Comparison of ENCODE assay signal across 8 cellular contexts in the genomic region with DNA sequence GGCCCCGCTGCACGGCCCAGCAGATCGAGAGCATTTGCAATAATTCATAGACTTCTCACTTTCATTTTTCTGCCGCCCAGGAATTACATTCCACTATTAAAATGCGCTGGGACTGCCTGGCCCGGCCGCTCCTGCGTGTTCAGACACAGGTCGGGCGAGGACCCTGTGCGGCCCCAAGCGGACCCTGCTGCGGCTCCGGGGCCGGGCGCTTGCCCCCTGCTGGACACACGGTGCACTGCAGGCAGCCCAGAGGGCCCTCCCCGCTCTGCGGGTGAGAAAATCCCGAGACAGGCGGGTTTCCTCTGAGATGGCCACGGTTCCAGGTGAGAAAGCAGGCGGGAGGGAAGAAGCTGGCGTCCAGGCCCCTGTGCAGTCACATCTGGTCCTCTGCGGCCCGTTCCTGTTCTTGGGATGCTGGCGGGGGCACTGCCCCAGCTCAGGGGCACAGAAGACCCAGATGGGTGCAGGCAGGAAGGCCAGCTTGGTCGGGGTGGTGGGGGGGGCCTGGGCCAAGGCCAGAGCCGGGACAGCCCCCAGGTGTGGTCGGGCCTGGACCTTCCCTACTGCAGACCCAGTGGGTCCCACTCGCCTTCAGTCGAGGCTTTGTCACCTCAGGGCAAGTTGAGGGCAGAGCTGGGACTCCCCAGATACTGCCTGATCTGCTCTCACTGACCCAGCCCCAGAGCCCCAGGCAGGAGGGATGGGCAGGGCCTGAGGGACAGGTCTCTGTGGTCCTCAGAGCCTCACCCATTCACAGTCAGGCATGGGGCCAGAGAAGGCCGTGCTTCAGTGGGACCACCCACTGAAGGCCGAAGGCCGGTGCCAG.
A peak's percentile ranks its signal among the peaks of the same experiment; 100 is the strongest.
DNase-seq lines count a peak whose midpoint lies in the region; ATAC-seq and TF ChIP-seq lines count a peak whose summit lies in the region.
"Not testable (repeated sequence)": the region's sequence is repeated elsewhere in the genome, so short reads cannot be mapped to it uniquely, and the experiment has no call there.

No MANE protein-coding gene starts in this region.

- H3K27me3 ChIP-seq in IMR-90 (ENCODE audit: control insufficient read depth, insufficient read depth, low read length): peaks cover 15% of the 10 kb centered on the region; the same call in 1 of the 2 replicates
- H3K27me3 ChIP-seq in lung (ENCODE audit: control insufficient read depth, insufficient read depth); vagina: not testable (repeated sequence)

- H3K4me1 ChIP-seq in IMR-90 (ENCODE audit: control insufficient read depth, insufficient read depth, low read length); lung (ENCODE audit: control insufficient read depth in 2 of 2, insufficient read depth in 2 of 2, low read length in 2 of 2): not testable (repeated sequence)
- H3K4me1 ChIP-seq in vagina: peaks cover 17% of the 10 kb centered on the region

- H4K5ac ChIP-seq in IMR-90 (ENCODE audit: low read depth, low read length): not testable (repeated sequence)

- not testable (repeated sequence) for H3K14ac ChIP-seq in IMR-90 (replicated peaks; ENCODE audit: low read depth, low read length)

- H3K9me3 Mint-ChIP-seq in T-helper 2 cell treated with Interferon-gamma antibody and Interleukin-4, amounts not matched to agents 5 μg/mL and 100 μg/mL, for 36 hours: not testable (repeated sequence)

- not testable (repeated sequence) for H4K8ac ChIP-seq in IMR-90 (ENCODE audit: low read depth in 2 of 2, low read length in 2 of 2)

- H4K20me1 ChIP-seq in IMR-90 (ENCODE audit: insufficient read depth, low read length): not testable (repeated sequence)

- not testable (repeated sequence) for H3K36me3 ChIP-seq in IMR-90 (ENCODE audit: control insufficient read depth, insufficient read depth, low read length); lung (ENCODE audit: control insufficient read depth in 2 of 2, insufficient read depth in 2 of 2, low read length in 2 of 2); vagina

- TF ChIP-seq CTCF in GM12864 (IDR thresholded peaks at IDR 0.05; ENCODE audit: low read depth, low read length, missing control alignments) (peak; percentile 74), IMR-90 (conservative IDR thresholded peaks at IDR 0.05; ENCODE audit: low read depth, low read length) (peak; percentile 61), epithelial cell of esophagus (IDR thresholded peaks at IDR 0.05; ENCODE audit: insufficient read depth, low read depth, low read length, missing control alignments) (peak; percentile 63), lung (IDR thresholded peaks at IDR 0.05; ENCODE audit: control extremely low read depth, extremely low read depth) (peak; percentile 41), vagina (IDR thresholded peaks at IDR 0.05) (peak; percentile 80 to 93 (median 89))

- not testable (repeated sequence) for H2BK5ac ChIP-seq in IMR-90 (ENCODE audit: low read depth, low read length, poor library complexity, severe bottlenecking)

- not testable (repeated sequence) for H3K4ac ChIP-seq in IMR-90 (ENCODE audit: low read depth, low read length)

- whole genome bisulfite sequencing in IMR-90 (ENCODE audit: extremely low coverage in 2 of 2, insufficient read length in 1 of 2), 2 experiments: 0% methylated on average over 6 of the region's 35 CpGs; no CpG with 5 or more reads in 1 of the 2 experiments
- 16 to 28% methylated on average over 30 to 35 of the region's 35 CpGs for whole genome bisulfite sequencing in lung, 2 donors

- BruUV-seq in IMR-90 (replicated peaks; lab: Mats Ljungman, UMichigan): not testable (repeated sequence)

- CTCF ChIA-PET in IMR-90 (lab: Yijun Ruan, JAX): interaction anchor here (1.5 kb wide), 1 partner anchor 19 kb away, joined by 6 read pairs; no protein-coding TSS in a partner anchor

- intact Hi-C loops in IMR-90 (cut with micrococcal nuclease): loop anchor here (2.0 kb wide), 1 partner anchor 192 kb away; no protein-coding TSS in a partner anchor
- intact Hi-C loops in vagina (cut with DNase I): not testable (repeated sequence)

- H2BK20ac ChIP-seq in IMR-90 (ENCODE audit: low read depth, low read length): not testable (repeated sequence)

- H3K4me1 Mint-ChIP-seq in T-helper 2 cell treated with Interferon-gamma antibody and Interleukin-4, amounts not matched to agents 5 μg/mL and 100 μg/mL, for 36 hours (ENCODE audit: low read depth): not testable (repeated sequence)

- POLR2A ChIA-PET in IMR-90 (lab: Charles Lee; ENCODE audit: unreplicated experiment): not testable (repeated sequence)

- not testable (repeated sequence) for H2AK5ac ChIP-seq in IMR-90 (ENCODE audit: low read depth, low read length)

- not testable (repeated sequence) for H4K91ac ChIP-seq in IMR-90 (ENCODE audit: insufficient read depth, low read depth, low read length)

- not testable (repeated sequence) for H3K9ac ChIP-seq in IMR-90 (ENCODE audit: low read depth, low read length)

- ATAC-seq in IMR-90 (ENCODE audit: low read depth) (peak; percentile 100), lung (ENCODE audit: insufficient read depth, low FRiP score) (peak; percentile 79)

- not testable (repeated sequence) for H3K9me3 ChIP-seq in IMR-90 (ENCODE audit: control insufficient read depth, insufficient read depth, low read length); lung (ENCODE audit: control insufficient read depth in 2 of 2, insufficient read depth in 1 of 2, low read length in 1 of 2); vagina

- not testable (repeated sequence) for H3K56ac ChIP-seq in IMR-90 (ENCODE audit: extremely low read depth, insufficient read depth, low read length)

- H2AFZ ChIP-seq in IMR-90 (replicated peaks; ENCODE audit: low read length, poor library complexity): not testable (repeated sequence)

- peak; percentile 41 for TF ChIP-seq RAD21 in IMR-90 (IDR thresholded peaks at IDR 0.05; ENCODE audit: low read length)

- H3K9me1 ChIP-seq in IMR-90 (ENCODE audit: insufficient read depth, low read length): not testable (repeated sequence)

- DNase-seq in GM12864 (ENCODE audit: low read depth); vagina (ENCODE audit: extremely low spot score in 2 of 2): not testable (repeated sequence)
- DNase-seq in IMR-90 (peak; percentile 4), epithelial cell of esophagus (ENCODE audit: low read depth) (peak; percentile 3), lung (ENCODE audit: low spot score) (peak; percentile 46)
- DNase-seq in T-helper 2 cell treated with Interferon-gamma antibody and Interleukin-4, amounts not matched to agents 5 μg/mL and 100 μg/mL, for 36 hours (ENCODE audit: low spot score): peak; percentile 44
- peak; percentile 56 for DNase-seq in activated effector memory CD4-positive, alpha-beta T cell treated with Interleukin-2 at 50 U/mL for 16 hours
- DNase-seq in stimulated activated CD4-positive, alpha-beta T cell treated with anti-CD3 and anti-CD28 coated beads, Interleukin-1b, Interleukin-23, amount 100 ng/mL, for 24 hours (ENCODE audit: low read depth in 4 of 4, low spot score in 1 of 4): peak; percentile 24 to 48 (median 40)

- not testable (repeated sequence) for H3K36me3 Mint-ChIP-seq in T-helper 2 cell treated with Interferon-gamma antibody and Interleukin-4, amounts not matched to agents 5 μg/mL and 100 μg/mL, for 36 hours (ENCODE audit: low read depth)

- H3K79me1 ChIP-seq in IMR-90 (ENCODE audit: low read depth in 1 of 2, low read length in 2 of 2): not testable (repeated sequence)

- not testable (repeated sequence) for H3K4me3 ChIP-seq in GM12864 (ENCODE audit: low read depth, low read length); IMR-90 (ENCODE audit: insufficient read depth, low read depth, low read length)
- H3K4me3 ChIP-seq in epithelial cell of esophagus (ENCODE audit: low read length): peak overlapping the region; percentile 10
- peak overlapping the region; percentile 30 for H3K4me3 ChIP-seq in lung
- peak overlapping the region; percentile 6 to 23 for H3K4me3 ChIP-seq in vagina

- not testable (repeated sequence) for H2BK120ac ChIP-seq in IMR-90 (ENCODE audit: low read depth, low read length)

- not testable (repeated sequence) for H3K27me3 Mint-ChIP-seq in T-helper 2 cell treated with Interferon-gamma antibody and Interleukin-4, amounts not matched to agents 5 μg/mL and 100 μg/mL, for 36 hours (ENCODE audit: low read depth)

- not testable (repeated sequence) for TF ChIP-seq POLR2A in IMR-90 (IDR thresholded peaks at IDR 0.05; ENCODE audit: low read depth, low read length); vagina (IDR thresholded peaks at IDR 0.05)

- dilution Hi-C loops in IMR-90 (cut with HindIII; ENCODE audit: low sequenced_read_pairs, unreplicated experiment): not testable (repeated sequence)

- not testable (repeated sequence) for H3K23ac ChIP-seq in IMR-90 (ENCODE audit: low read depth, low read length)

- peak overlapping the region; percentile 71; the same call in 1 of the 2 replicates for H3K4me2 ChIP-seq in IMR-90 (ENCODE audit: low read depth, low read length)

- not testable (repeated sequence) for H3K4me3 Mint-ChIP-seq in T-helper 2 cell treated with Interferon-gamma antibody and Interleukin-4, amounts not matched to agents 5 μg/mL and 100 μg/mL, for 36 hours

- not testable (repeated sequence) for H3K18ac ChIP-seq in IMR-90 (ENCODE audit: low read depth, low read length)

- H3K27ac ChIP-seq in IMR-90 (ENCODE audit: insufficient read depth, low read length); vagina: not testable (repeated sequence)
- H3K27ac ChIP-seq in lung (ENCODE audit: low read depth in 1 of 2, low read length in 1 of 2): peak overlapping the region; percentile 20 to 59

- in situ Hi-C loops in IMR-90 (cut with MboI; ENCODE audit: low sequenced_read_pairs): not testable (repeated sequence)

- H2BK15ac ChIP-seq in IMR-90 (ENCODE audit: low read depth, low read length): not testable (repeated sequence)

- not testable (repeated sequence) for H3K27ac Mint-ChIP-seq in T-helper 2 cell treated with Interferon-gamma antibody and Interleukin-4, amounts not matched to agents 5 μg/mL and 100 μg/mL, for 36 hours

- not testable (repeated sequence) for H2AK9ac ChIP-seq in IMR-90 (replicated peaks; ENCODE audit: low read depth, low read length, poor library complexity)
